Comparison of ENCODE assay signal across 1 cellular context in the genomic region with DNA sequence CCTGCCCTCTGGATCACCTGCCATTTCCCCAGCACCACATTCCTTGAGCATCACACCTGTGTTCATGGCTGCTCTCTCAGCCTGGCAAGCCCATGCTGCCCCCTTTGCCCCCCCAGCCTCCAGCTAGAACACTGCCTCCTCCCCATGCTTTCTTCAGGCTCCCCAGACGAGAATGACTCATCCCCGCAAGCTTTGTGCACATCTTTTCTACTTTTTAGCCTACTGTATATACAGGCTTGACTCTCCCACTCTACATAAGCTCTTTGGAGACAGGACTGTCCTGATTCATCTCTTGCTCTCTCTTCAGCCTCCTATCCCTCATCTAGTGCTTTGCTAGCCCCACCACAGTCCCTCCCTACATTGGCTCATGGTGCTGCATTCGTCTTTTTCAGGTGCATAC.
A peak's percentile ranks its signal among the peaks of the same experiment; 100 is the strongest.
TF ChIP-seq lines count a peak whose summit lies in the region.

No MANE protein-coding gene starts in this region.

TF ChIP-seq in K562, 482 proteins besides CTCF, POLR2A, EP300 and RAD21:
- TF ChIP-seq ATF3 (IDR thresholded peaks at IDR 0.05) (peak; percentile 57), ATF3 (CRISPR knock-in tag; conservative IDR thresholded peaks at IDR 0.05) (no peak), SIN3B (IDR thresholded peaks at IDR 0.05; ENCODE audit: low read depth) (no peak)
